14 cellular contexts compared by ENCODE assay signal in the genomic region with DNA sequence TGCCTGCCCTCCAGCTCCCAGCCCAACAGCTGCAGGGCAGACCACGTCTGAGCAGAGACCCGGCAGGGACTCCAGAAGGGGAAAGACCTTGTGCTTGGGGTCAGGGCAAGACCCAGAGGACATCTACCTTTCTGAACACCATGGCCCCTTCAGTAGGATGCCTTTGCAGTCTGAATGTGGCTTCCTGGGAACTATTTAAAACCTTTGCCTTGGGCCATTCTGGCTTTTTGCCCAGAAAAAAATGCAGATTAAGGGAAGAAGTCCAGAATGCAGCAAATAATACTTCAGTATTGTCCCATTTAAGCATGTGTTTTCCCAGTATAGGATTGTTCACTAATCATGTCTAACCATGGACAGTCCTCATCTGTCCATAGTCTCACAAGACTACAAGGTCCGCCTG.
DNase-seq lines count a peak whose midpoint lies in the region; ATAC-seq and TF ChIP-seq lines count a peak whose summit lies in the region.
"Had no signal": no experiment of that assay in that cellular context is flagged by ENCODE, and none has a peak within 500 bp of the region (broad histone marks: within the 10 kb centered on the region; RNA-seq: fewer than 3 reads in every experiment).

No MANE protein-coding gene starts in this region.

- no peak overlapping the region for H3K27ac Mint-ChIP-seq in immature natural killer cell
- H3K27ac Mint-ChIP-seq: activated B cell treated with CpG ODN at 0.5 μM for 24 hours; activated naive CD8-positive, alpha-beta T cell treated with anti-CD3 and anti-CD28 coated beads for 36 hours had no signal

- in situ Hi-C loops in astrocyte of the spinal cord (cut with HindIII; ENCODE audit: low sequenced_read_pairs), result no loop called here

- H3K9me3 Mint-ChIP-seq in immature natural killer cell, result no peaks in the 10 kb centered on the region

- no peaks in the 10 kb centered on the region for H3K36me3 ChIP-seq in prostate gland

- DNase-seq in COR-L47 (lab: John Stamatoyannopoulos, UW), result peak; percentile 5
- DNase-seq in astrocyte of the spinal cord (ENCODE audit: low read depth, low spot score), result peak; percentile 41
- no peak for DNase-seq in prostate gland (ENCODE audit: low spot score)
- no peak for DNase-seq in GM10248 (ENCODE audit: extremely low spot score)
- DNase-seq in globus pallidus (ENCODE audit: low spot score), result no peak
- DNase-seq in immature natural killer cell, result no peak
- DNase-seq: activated B cell treated with CpG ODN at 0.5 μM for 24 hours; activated naive CD8-positive, alpha-beta T cell treated with anti-CD3 and anti-CD28 coated beads for 36 hours; kidney; NCI-H1092 treated with DMSO at 0.1 percent for 48 hours; stimulated activated CD4-positive, alpha-beta T cell treated with anti-CD3 and anti-CD28 coated beads, Interleukin-4, amount 100 ng/mL, for 24 hours; stimulated activated naive CD8-positive, alpha-beta T cell treated with anti-CD3 and anti-CD28 coated beads, Interleukin-15, Interleukin-2, amounts not matched to agents 100 U/mL and 50 U/mL, for 24 hours had no signal

- 51% methylated on average over 3 of the region's 3 CpGs for WGBS in prostate gland

- ATAC-seq in HG02678 (IDR thresholded peaks at IDR 0.05; ENCODE audit: unreplicated experiment) (peak; percentile 47), GM21381 (IDR thresholded peaks at IDR 0.05; ENCODE audit: unreplicated experiment) (no peak)

- CTCF ChIA-PET in GM10248 (lab: Yijun Ruan, JAX), result interaction anchor here (1.1 kb wide), 1 partner anchor 14 kb away, joined by 3 read pairs; no protein-coding TSS in a partner anchor

- H3K27me3 ChIP-seq in prostate gland (replicated peaks; ENCODE audit: insufficient read depth), result no peaks in the 10 kb centered on the region

- no peak overlapping the region for H3K4me3 Mint-ChIP-seq in immature natural killer cell
- H3K4me3 Mint-ChIP-seq: activated B cell treated with CpG ODN at 0.5 μM for 24 hours; activated naive CD8-positive, alpha-beta T cell treated with anti-CD3 and anti-CD28 coated beads for 36 hours had no signal

- H3K27ac ChIP-seq in prostate gland, result peak overlapping the region; percentile 46 to 57

- H3K4me1 ChIP-seq in prostate gland (replicated peaks), result no peaks in the 10 kb centered on the region

- POLR2A ChIA-PET in GM10248 (lab: Yijun Ruan, JAX), result no interaction called here

- TF ChIP-seq POLR2A in prostate gland (IDR thresholded peaks at IDR 0.05), result no peak

- peaks cover 2 to 9% (median 7%) of the 10 kb centered on the region in 3 donors for H3K27me3 Mint-ChIP-seq in immature natural killer cell (ENCODE audit: low read depth in 3 of 3)
- H3K27me3 Mint-ChIP-seq: activated naive CD8-positive, alpha-beta T cell treated with anti-CD3 and anti-CD28 coated beads for 36 hours had no signal

- H3K4me3 ChIP-seq in astrocyte of the spinal cord (ENCODE audit: low read depth, low read length) (no peak overlapping the region), prostate gland (no peak overlapping the region)

- peaks cover 0 to 17% (median 8%) of the 10 kb centered on the region in 3 donors for H3K36me3 Mint-ChIP-seq in immature natural killer cell
- H3K36me3 Mint-ChIP-seq: activated naive CD8-positive, alpha-beta T cell treated with anti-CD3 and anti-CD28 coated beads for 36 hours had no signal

- no peak for TF ChIP-seq CTCF in astrocyte of the spinal cord (IDR thresholded peaks at IDR 0.05; ENCODE audit: low read depth, low read length)
- no peak for TF ChIP-seq CTCF in prostate gland (IDR thresholded peaks at IDR 0.05)
- TF ChIP-seq CTCF in GM10248 (IDR thresholded peaks at IDR 0.05; ENCODE audit: control extremely low read depth, extremely low read depth, low read depth, missing control alignments), result no peak

- H3K4me1 Mint-ChIP-seq in immature natural killer cell, result no peaks in the 10 kb centered on the region

- no peaks in the 10 kb centered on the region for H3K9me3 ChIP-seq in prostate gland

- intact Hi-C loops in prostate gland (cut with DNase I), result no loop called here

Comparison
In these comparisons a context has a peak if more than half of its experiments do, and no peak if none do; other contexts are left out.
1. DNase-seq: peak in COR-L47 (single experiment) and astrocyte of the spinal cord (single experiment); none in prostate gland (single experiment), GM10248 (single experiment), globus pallidus (single experiment) and immature natural killer cell (0 of 3).